Comparison of ENCODE assay signal across 39 cellular contexts in genomic region chr6:104983776-104984175, GRCh38. TPM values are rescaled to one million over a fixed set of nuclear protein-coding genes. Genes with fewer than 3 reads are reported as not detected.
"Had no signal": no experiment of that assay in that cellular context is flagged by ENCODE, and none has a peak within 500 bp of the region (broad histone marks: within the 10 kb centered on the region; RNA-seq: fewer than 3 reads in every experiment).

No MANE protein-coding gene starts in this region.

- H3K36me3 ChIP-seq: MG63 had no signal

- H3K9me3 ChIP-seq: MG63 had no signal

- H3K27me3 ChIP-seq: MG63 had no signal

- DNase-seq: Karpas-422, Kasumi-1, MG63, MM.1S, MV-4-11, NCI-H1048, NCI-H1092, NCI-H1092 treated with DMSO at 0.1 percent for 48 hours, NCI-H1105, NCI-H1105 treated with DMSO at 0.1 percent for 48 hours, NCI-H1417, NCI-H1417 treated with DMSO at 0.1 percent for 48 hours, NCI-H1436, NCI-H1436 treated with DMSO at 0.1 percent for 48 hours, NCI-H146, NCI-H1694, NCI-H1694 treated with DMSO at 0.1 percent for 48 hours, NCI-H187, NCI-H187 treated with DMSO at 0.1 percent for 48 hours, NCI-H1930, NCI-H2029, NCI-H2029 treated with DMSO at 0.1 percent for 48 hours, NCI-H2081, NCI-H2081 treated with DMSO at 0.1 percent for 48 hours, NCI-H2107, NCI-H2171, NCI-H2171 treated with DMSO at 0.1 percent for 48 hours, NCI-H2227 treated with DMSO at 0.1 percent for 48 hours, NCI-H226, NCI-H345, NCI-H446, NCI-H446 treated with DMSO at 0.1 percent for 48 hours, NCI-H510A, NCI-H510A treated with DMSO at 0.1 percent for 48 hours, NCI-H524, NCI-H524 treated with DMSO at 0.1 percent for 48 hours had no signal

- H3K4me3 ChIP-seq: MG63 had no signal

RNA-seq across cellular contexts. Expression of gene LIN28B, which starts 26.9 kb away (rescaled TPM):
- total RNA-seq: LHCN-M2, MCF 10A, NCI-H460 had no signal
